1 cellular context compared by ENCODE assay signal in the genomic region with DNA sequence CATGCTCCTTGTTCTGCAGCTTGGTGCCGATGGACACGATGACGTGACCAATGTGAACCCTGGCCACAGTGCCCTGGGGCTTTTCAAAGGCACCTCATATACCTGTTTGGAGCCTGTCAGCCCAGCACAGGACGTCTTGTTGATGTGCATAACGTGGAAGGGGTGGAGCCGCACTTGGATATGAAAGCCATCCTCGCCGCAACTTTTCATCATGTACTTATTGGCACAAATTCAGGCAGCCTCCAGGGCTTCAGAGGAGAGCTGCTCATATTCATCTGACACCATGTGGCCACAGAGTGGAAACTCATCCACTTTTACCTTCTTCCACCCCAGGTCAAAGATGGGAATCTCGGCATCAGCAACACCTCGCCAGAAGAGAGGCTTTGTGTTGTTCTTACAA.
TF ChIP-seq lines count a peak whose summit lies in the region.

No MANE protein-coding gene starts in this region.

TF ChIP-seq in HepG2, 621 proteins besides CTCF, POLR2A, EP300 and RAD21:
- TF ChIP-seq SNAI1 (CRISPR knock-in tag; IDR thresholded peaks at IDR 0.05; ENCODE audit: borderline replicate concordance) (no peak), RNF2 (conservative IDR thresholded peaks at IDR 0.05; ENCODE audit: low read depth) (no peak), DNMT3B (CRISPR knock-in tag; conservative IDR thresholded peaks at IDR 0.05) (no peak), ZNF883 (CRISPR knock-in tag; IDR thresholded peaks at IDR 0.05; ENCODE audit: not compliant biosample characterization) (no peak), ZNF776 (CRISPR knock-in tag; IDR thresholded peaks at IDR 0.05) (no peak), NCOA2 (CRISPR knock-in tag; IDR thresholded peaks at IDR 0.05) (no peak), NCOR1 (IDR thresholded peaks at IDR 0.05; ENCODE audit: borderline replicate concordance, low read length) (no peak), ZNF33A (CRISPR knock-in tag; IDR thresholded peaks at IDR 0.05; ENCODE audit: borderline replicate concordance) (no peak), KMT2B (CRISPR knock-in tag; IDR thresholded peaks at IDR 0.05) (no peak), ZNF10 (CRISPR knock-in tag; IDR thresholded peaks at IDR 0.05; ENCODE audit: borderline replicate concordance, low read depth) (no peak), ZFP36 (IDR thresholded peaks at IDR 0.05; ENCODE audit: borderline replicate concordance, low read depth, low read length, partially characterized antibody) (no peak), LBX2 (CRISPR knock-in tag; IDR thresholded peaks at IDR 0.05; ENCODE audit: borderline replicate concordance) (no peak), ZNF761 (CRISPR knock-in tag; conservative IDR thresholded peaks at IDR 0.05) (no peak), IRF1 (CRISPR knock-in tag; IDR thresholded peaks at IDR 0.05; ENCODE audit: low read depth) (no peak), ADNP (CRISPR knock-in tag; IDR thresholded peaks at IDR 0.05) (no peak)
- TF ChIP-seq, protein P1, sequence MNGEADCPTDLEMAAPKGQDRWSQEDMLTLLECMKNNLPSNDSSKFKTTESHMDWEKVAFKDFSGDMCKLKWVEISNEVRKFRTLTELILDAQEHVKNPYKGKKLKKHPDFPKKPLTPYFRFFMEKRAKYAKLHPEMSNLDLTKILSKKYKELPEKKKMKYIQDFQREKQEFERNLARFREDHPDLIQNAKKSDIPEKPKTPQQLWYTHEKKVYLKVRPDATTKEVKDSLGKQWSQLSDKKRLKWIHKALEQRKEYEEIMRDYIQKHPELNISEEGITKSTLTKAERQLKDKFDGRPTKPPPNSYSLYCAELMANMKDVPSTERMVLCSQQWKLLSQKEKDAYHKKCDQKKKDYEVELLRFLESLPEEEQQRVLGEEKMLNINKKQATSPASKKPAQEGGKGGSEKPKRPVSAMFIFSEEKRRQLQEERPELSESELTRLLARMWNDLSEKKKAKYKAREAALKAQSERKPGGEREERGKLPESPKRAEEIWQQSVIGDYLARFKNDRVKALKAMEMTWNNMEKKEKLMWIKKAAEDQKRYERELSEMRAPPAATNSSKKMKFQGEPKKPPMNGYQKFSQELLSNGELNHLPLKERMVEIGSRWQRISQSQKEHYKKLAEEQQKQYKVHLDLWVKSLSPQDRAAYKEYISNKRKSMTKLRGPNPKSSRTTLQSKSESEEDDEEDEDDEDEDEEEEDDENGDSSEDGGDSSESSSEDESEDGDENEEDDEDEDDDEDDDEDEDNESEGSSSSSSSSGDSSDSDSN (CRISPR knock-in tag; IDR thresholded peaks at IDR 0.05) = no peak
- TF ChIP-seq, protein P2, sequence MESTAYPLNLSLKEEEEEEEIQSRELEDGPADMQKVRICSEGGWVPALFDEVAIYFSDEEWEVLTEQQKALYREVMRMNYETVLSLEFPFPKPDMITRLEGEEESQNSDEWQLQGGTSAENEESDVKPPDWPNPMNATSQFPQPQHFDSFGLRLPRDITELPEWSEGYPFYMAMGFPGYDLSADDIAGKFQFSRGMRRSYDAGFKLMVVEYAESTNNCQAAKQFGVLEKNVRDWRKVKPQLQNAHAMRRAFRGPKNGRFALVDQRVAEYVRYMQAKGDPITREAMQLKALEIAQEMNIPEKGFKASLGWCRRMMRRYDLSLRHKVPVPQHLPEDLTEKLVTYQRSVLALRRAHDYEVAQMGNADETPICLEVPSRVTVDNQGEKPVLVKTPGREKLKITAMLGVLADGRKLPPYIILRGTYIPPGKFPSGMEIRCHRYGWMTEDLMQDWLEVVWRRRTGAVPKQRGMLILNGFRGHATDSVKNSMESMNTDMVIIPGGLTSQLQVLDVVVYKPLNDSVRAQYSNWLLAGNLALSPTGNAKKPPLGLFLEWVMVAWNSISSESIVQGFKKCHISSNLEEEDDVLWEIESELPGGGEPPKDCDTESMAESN (CRISPR knock-in tag; conservative IDR thresholded peaks at IDR 0.05) = no peak
